Comparison of ENCODE assay signal across 27 cellular contexts in genomic region chr4:92232566-92232965, GRCh38.
DNase-seq lines count a peak whose midpoint lies in the region; TF ChIP-seq lines count a peak whose summit lies in the region.
"Had no signal": no experiment of that assay in that cellular context is flagged by ENCODE, and none has a peak within 500 bp of the region (broad histone marks: within the 10 kb centered on the region; RNA-seq: fewer than 3 reads in every experiment).

No MANE protein-coding gene starts in this region.

- H3K36me3 ChIP-seq in skeletal muscle satellite cell (ENCODE audit: insufficient read depth, low read length), result no peaks in the 10 kb centered on the region
- no peaks in the 10 kb centered on the region for H3K36me3 ChIP-seq in stomach
- H3K36me3 ChIP-seq: gastroesophageal sphincter, right lobe of liver had no signal

- H3K27me3 ChIP-seq in skeletal muscle satellite cell (ENCODE audit: control insufficient read depth, insufficient read depth, low read length) (no peaks in the 10 kb centered on the region), stomach (no peaks in the 10 kb centered on the region)
- H3K27me3 ChIP-seq: gastroesophageal sphincter, hepatocyte, right lobe of liver, testis had no signal

- peak overlapping the region; percentile 22 for H3K9ac ChIP-seq in skeletal muscle satellite cell (ENCODE audit: low read depth, low read length)

- H3K4me3 ChIP-seq in fibroblast of mammary gland (ENCODE audit: control insufficient read depth, low read depth, low read length), result no peak overlapping the region
- no peak overlapping the region for H3K4me3 ChIP-seq in skeletal muscle satellite cell (ENCODE audit: low read length)
- H3K4me3 ChIP-seq in stomach, result no peak overlapping the region
- H3K4me3 ChIP-seq: gastroesophageal sphincter, GM12878, hepatocyte, right lobe of liver, SK-N-MC, testis, uterus had no signal

- no peak for TF ChIP-seq CTCF in VCaP (conservative IDR thresholded peaks at IDR 0.05)
- TF ChIP-seq CTCF in fibroblast of mammary gland (conservative IDR thresholded peaks at IDR 0.05; ENCODE audit: control insufficient read depth, insufficient read depth, low read depth, low read length), result no peak
- no peak for TF ChIP-seq CTCF in stomach (IDR thresholded peaks at IDR 0.05)

- intact Hi-C loops in stomach (cut with DNase I; ENCODE audit: low total_unique reads), result no loop called here

- peak; percentile 53 for DNase-seq in LHCN-M2 (ENCODE audit: low read depth)
- DNase-seq in fibroblast of mammary gland (ENCODE audit: low read depth), result peak; percentile 1
- no peak for DNase-seq in DMS153 (lab: John Stamatoyannopoulos, UW)
- no peak for DNase-seq in GOT3 (lab: John Stamatoyannopoulos, UW)
- DNase-seq in stomach, result no peak
- no peak for DNase-seq in cortex of kidney (lab: John Stamatoyannopoulos, UW)
- DNase-seq: activated CD4-positive, alpha-beta T cell treated with anti-CD3 and anti-CD28 coated beads, Interleukin-2, amount 10 ng/mL, durations not matched to agents 7 days and 5 days; activated gamma-delta T cell treated with Interleukin-2 at 50 U/mL for 16 hours; activated T-cell treated with anti-CD3 and anti-CD28 coated beads, Interleukin-2, amount 50 U/mL, for 4 hours; Calu3; DND-41; mesendoderm; NCI-H1092 treated with DMSO at 0.1 percent for 48 hours; NCI-H187 treated with DMSO at 0.1 percent for 48 hours; NCI-H2171 treated with DMSO at 0.1 percent for 48 hours; NCI-H526 treated with DMSO at 0.1 percent for 48 hours; right lobe of liver; stimulated activated naive CD4-positive, alpha-beta T cell; T-helper 17 cell; testis; uterus had no signal

- no peak overlapping the region for H3K4me2 ChIP-seq in skeletal muscle satellite cell (ENCODE audit: low read length)
- H3K4me2 ChIP-seq: hepatocyte had no signal

- H3K4me1 ChIP-seq in skeletal muscle satellite cell (ENCODE audit: control insufficient read depth, insufficient read depth, low read length) (peaks cover 58% of the 10 kb centered on the region), stomach (no peaks in the 10 kb centered on the region)
- H3K4me1 ChIP-seq: gastroesophageal sphincter, right lobe of liver, testis, uterus had no signal

- no peak for TF ChIP-seq EP300 in stomach (IDR thresholded peaks at IDR 0.05)

- H3K27ac ChIP-seq in VCaP (peak overlapping the region; percentile 57; the same call in 1 of the 2 replicates), stomach (no peak overlapping the region)
- H3K27ac ChIP-seq: gastroesophageal sphincter, hepatocyte, right lobe of liver, SK-N-MC, testis, uterus had no signal

- H3K9me3 ChIP-seq in skeletal muscle satellite cell (replicated peaks; ENCODE audit: low read length) (no peaks in the 10 kb centered on the region), stomach (no peaks in the 10 kb centered on the region)
- H3K9me3 ChIP-seq: gastroesophageal sphincter, right lobe of liver, testis, uterus had no signal

- no peak for TF ChIP-seq POLR2A in stomach (IDR thresholded peaks at IDR 0.05)

Comparison
In these comparisons a context has a peak if more than half of its experiments do, and no peak if none do; other contexts are left out.
1. DNase-seq: peak in LHCN-M2 (single experiment) and fibroblast of mammary gland (single experiment); none in DMS153 (single experiment), GOT3 (single experiment), stomach (single experiment) and cortex of kidney (single experiment).